Comparison of ENCODE assay signal across 9 cellular contexts in genomic region chr1:156383023-156383422, GRCh38. TPM values are rescaled to one million over a fixed set of nuclear protein-coding genes. Genes with fewer than 3 reads are reported as not detected.
DNase-seq lines count a peak whose midpoint lies in the region; ATAC-seq lines count a peak whose summit lies in the region.
"Had no signal": no experiment of that assay in that cellular context is flagged by ENCODE, and none has a peak within 500 bp of the region (broad histone marks: within the 10 kb centered on the region; RNA-seq: fewer than 3 reads in every experiment).

No MANE protein-coding gene starts in this region.

- no peak overlapping the region for H3K27ac Mint-ChIP-seq in memory B cell

- no peaks in the 10 kb centered on the region for H3K9me3 Mint-ChIP-seq in memory B cell

- peak; percentile 35 for DNase-seq in DMS 273 treated with DMSO at 0.1 percent for 48 hours (lab: John Stamatoyannopoulos, UW)
- DNase-seq in NCI-H510A (lab: John Stamatoyannopoulos, UW), result peak; percentile 72
- peak; percentile 55 for DNase-seq in activated CD4-positive, alpha-beta T cell treated with anti-CD3 and anti-CD28 coated beads, Interleukin-2, amount 50 U/mL, for 4 hours
- DNase-seq in dermis microvascular lymphatic vessel endothelial cell (ENCODE audit: low read depth in 2 of 2), result peak; percentile 36 to 65
- peak; percentile 49 to 61 for DNase-seq in memory B cell (ENCODE audit: low spot score in 2 of 2)
- peak; percentile 47 to 52 for DNase-seq in stimulated activated CD8-positive, alpha-beta memory T cell treated with anti-CD3 and anti-CD28 coated beads, Interleukin-2, amount 100 ng/mL, for 48 hours (ENCODE audit: low read depth in 2 of 2)

- peaks cover 8% of the 10 kb centered on the region for H3K27me3 Mint-ChIP-seq in memory B cell

- H3K4me1 Mint-ChIP-seq in memory B cell, result peaks cover 6% of the 10 kb centered on the region

- H3K4me3 Mint-ChIP-seq in memory B cell, result no peak overlapping the region

- H3K36me3 Mint-ChIP-seq in memory B cell, result no peaks in the 10 kb centered on the region

- ATAC-seq in HG02870 (IDR thresholded peaks at IDR 0.05; ENCODE audit: unreplicated experiment) (peak; percentile 71), memory B cell (ENCODE audit: low read depth) (peak; percentile 84), GM18519 (IDR thresholded peaks at IDR 0.05; ENCODE audit: low FRiP score, unreplicated experiment) (no peak)

RNA-seq across cellular contexts. Expression of gene RHBG, which starts 14.0 kb away (rescaled TPM):
- total RNA-seq in dermis microvascular lymphatic vessel endothelial cell, result not detected in 2 replicates
- total RNA-seq: activated CD8-positive, alpha-beta memory T cell treated with anti-CD3 and anti-CD28 coated beads for 36 hours had no signal

RNA-seq across cellular contexts. Expression of gene TSACC, which starts 44.7 kb away (rescaled TPM):
- total RNA-seq in dermis microvascular lymphatic vessel endothelial cell, result not detected in 2 replicates

RNA-seq across cellular contexts. Expression of gene CCT3, which starts 44.9 kb away (rescaled TPM):
- total RNA-seq in dermis microvascular lymphatic vessel endothelial cell, result 495 and 559 TPM in 2 replicates
